ENCODE assay signal across 14 cellular contexts in genomic region chr16:85998868-85999729, GRCh38.
A peak's percentile ranks its signal among the peaks of the same experiment; 100 is the strongest.
DNase-seq lines count a peak whose midpoint lies in the region; TF ChIP-seq lines count a peak whose summit lies in the region.
"Had no signal": no experiment of that assay in that cellular context is flagged by ENCODE, and none has a peak within 500 bp of the region (broad histone marks: within the 10 kb centered on the region; RNA-seq: fewer than 3 reads in every experiment).

No MANE protein-coding gene starts in this region.

- H3K9me3 ChIP-seq in mammary epithelial cell (replicated peaks; ENCODE audit: insufficient read depth, low read length) (no peaks in the 10 kb centered on the region), suprapubic skin (no peaks in the 10 kb centered on the region)
- H3K9me3 ChIP-seq: BE2C, lower lobe of right lung had no signal

- no TSS peak for BruUV-seq in mammary epithelial cell (replicated peaks; lab: Mats Ljungman, UMichigan)
- BruUV-seq in MCF 10A (replicated peaks; lab: Mats Ljungman, UMichigan), result no TSS peak

- H3K4me3 ChIP-seq in mammary epithelial cell (replicated peaks in 1 of 3; ENCODE audit: insufficient read depth in 1 of 3, low read depth in 2 of 3, low read length in 3 of 3) (no peak overlapping the region), suprapubic skin (no peak overlapping the region)
- H3K4me3 ChIP-seq: lower lobe of right lung had no signal

- 75% methylated on average over 8 of the region's 8 CpGs for WGBS in mammary epithelial cell (ENCODE audit: low coverage, missing lambda C conversion rate)
- 68% methylated on average over 8 of the region's 8 CpGs for WGBS in suprapubic skin

- H3K36me3 Mint-ChIP-seq in MCF 10A (ENCODE audit: insufficient read depth, unreplicated experiment), result no peaks in the 10 kb centered on the region
- no peaks in the 10 kb centered on the region for H3K36me3 Mint-ChIP-seq in T-helper 1 cell treated with Interleukin-12 subunit alpha and Interleukin-12 subunit beta and Interleukin-4 antibody, amounts not matched to agents 30 μg/mL and 1 μg/mL, for 36 hours (ENCODE audit: low read depth)

- H3K79me2 ChIP-seq in mammary epithelial cell (ENCODE audit: insufficient read depth, low read length), result no peaks in the 10 kb centered on the region
- H3K79me2 ChIP-seq: parathyroid adenoma had no signal

- H2AFZ ChIP-seq in mammary epithelial cell (ENCODE audit: low read depth, low read length), result no peak overlapping the region
- H2AFZ ChIP-seq: parathyroid adenoma had no signal

- TF ChIP-seq EP300 in suprapubic skin (IDR thresholded peaks at IDR 0.05), result no peak

- H3K9me3 Mint-ChIP-seq in MCF 10A (ENCODE audit: unreplicated experiment), result no peaks in the 10 kb centered on the region
- H3K9me3 Mint-ChIP-seq in T-helper 1 cell treated with Interleukin-12 subunit alpha and Interleukin-12 subunit beta and Interleukin-4 antibody, amounts not matched to agents 30 μg/mL and 1 μg/mL, for 36 hours, result no peaks in the 10 kb centered on the region

- H4K20me1 ChIP-seq in mammary epithelial cell (ENCODE audit: insufficient read depth, low read length), result no peaks in the 10 kb centered on the region

- intact Hi-C loops in mammary epithelial cell (cut with micrococcal nuclease) (no loop called here), MCF 10A (cut with micrococcal nuclease) (no loop called here), head of caudate nucleus (cut with DNase I) (no loop called here), cardiac septum (cut with DNase I) (no loop called here)

- in situ Hi-C loops in mammary epithelial cell (cut with MboI; ENCODE audit: low sequenced_read_pairs in 2 of 2), result no loop called here

- TF ChIP-seq POLR2A in suprapubic skin (IDR thresholded peaks at IDR 0.05), result no peak

- no peak overlapping the region for H3K4me3 Mint-ChIP-seq in MCF 10A (ENCODE audit: unreplicated experiment)
- H3K4me3 Mint-ChIP-seq in T-helper 1 cell treated with Interleukin-12 subunit alpha and Interleukin-12 subunit beta and Interleukin-4 antibody, amounts not matched to agents 30 μg/mL and 1 μg/mL, for 36 hours, result peak overlapping the region; percentile 24

- peaks cover 58% of the 10 kb centered on the region for H3K27me3 Mint-ChIP-seq in MCF 10A (ENCODE audit: insufficient read depth, unreplicated experiment)
- H3K27me3 Mint-ChIP-seq in T-helper 1 cell treated with Interleukin-12 subunit alpha and Interleukin-12 subunit beta and Interleukin-4 antibody, amounts not matched to agents 30 μg/mL and 1 μg/mL, for 36 hours (ENCODE audit: low read depth), result no peaks in the 10 kb centered on the region

- H3K27me3 ChIP-seq in mammary epithelial cell (ENCODE audit: insufficient read depth, low read length) (peaks cover 2% of the 10 kb centered on the region), suprapubic skin (peaks cover 16% of the 10 kb centered on the region)

- POLR2A ChIA-PET in MCF 10A (lab: Yijun Ruan, JAX), result interaction anchor here (0.6 kb wide), 1 partner anchor 169 kb away, joined by 4 read pairs; no protein-coding TSS in a partner anchor

- DNase-seq in mammary epithelial cell (peak; percentile 8), MCF 10A (ENCODE audit: unreplicated experiment) (no peak), head of caudate nucleus (peak in 38 of 42 donors; percentile 26 to 88 (median 58)), suprapubic skin (ENCODE audit: low spot score in 2 of 2) (peak; percentile 16 to 18), retina (no peak), cardiac septum (ENCODE audit: low spot score) (no peak), kidney glomerular epithelial cell (lab: John Stamatoyannopoulos, UW) (no peak)
- DNase-seq: BE2C; brain microvascular endothelial cell; lower lobe of right lung; PC-3; stimulated activated CD4-positive, alpha-beta T cell treated with anti-CD3 and anti-CD28 coated beads, Interleukin-2, amount 100 ng/mL, for 48 hours had no signal

- no peak overlapping the region for H3K27ac Mint-ChIP-seq in MCF 10A (ENCODE audit: low read depth, unreplicated experiment)
- peak overlapping the region; percentile 3 for H3K27ac Mint-ChIP-seq in T-helper 1 cell treated with Interleukin-12 subunit alpha and Interleukin-12 subunit beta and Interleukin-4 antibody, amounts not matched to agents 30 μg/mL and 1 μg/mL, for 36 hours

- no peak for TF ChIP-seq CTCF in mammary epithelial cell (conservative IDR thresholded peaks at IDR 0.05 in 1 of 2, IDR thresholded peaks at IDR 0.05 in 1 of 2; ENCODE audit: extremely low read depth in 1 of 2, insufficient read depth in 1 of 2, low read depth in 1 of 2, low read length in 2 of 2)
- no peak for TF ChIP-seq CTCF in MCF 10A (IDR thresholded peaks at IDR 0.05; ENCODE audit: unreplicated experiment)
- TF ChIP-seq CTCF in suprapubic skin (IDR thresholded peaks at IDR 0.05), result no peak

- peaks cover 6% of the 10 kb centered on the region for H3K4me1 Mint-ChIP-seq in MCF 10A (ENCODE audit: insufficient read depth, unreplicated experiment)
- H3K4me1 Mint-ChIP-seq in T-helper 1 cell treated with Interleukin-12 subunit alpha and Interleukin-12 subunit beta and Interleukin-4 antibody, amounts not matched to agents 30 μg/mL and 1 μg/mL, for 36 hours (ENCODE audit: low read depth), result peaks cover 21% of the 10 kb centered on the region

- no peaks in the 10 kb centered on the region for H3K4me1 ChIP-seq in mammary epithelial cell (ENCODE audit: insufficient read depth, low read length)
- no peaks in the 10 kb centered on the region for H3K4me1 ChIP-seq in suprapubic skin
- H3K4me1 ChIP-seq: BE2C, parathyroid adenoma had no signal

- CTCF ChIA-PET in mammary epithelial cell (lab: Charles Lee; ENCODE audit: low non-redundant PET), result no interaction called here
- CTCF ChIA-PET in MCF 10A (lab: Yijun Ruan, JAX), result interaction anchor here (0.6 to 2.0 kb wide), 2 partner anchors 11 to 106 kb away, joined by 3 to 6 read pairs; no protein-coding TSS in a partner anchor

- H3K9ac ChIP-seq in mammary epithelial cell (ENCODE audit: insufficient read depth, low read length), result no peak overlapping the region
- H3K9ac ChIP-seq: parathyroid adenoma had no signal

- H3K27ac ChIP-seq in mammary epithelial cell (ENCODE audit: insufficient read depth, low read depth, low read length) (no peak overlapping the region), suprapubic skin (no peak overlapping the region)
- H3K27ac ChIP-seq: brain microvascular endothelial cell, lower lobe of right lung, parathyroid adenoma had no signal

- no peak overlapping the region for H3K4me2 ChIP-seq in mammary epithelial cell (ENCODE audit: insufficient read depth, low read depth, low read length)

- dilution Hi-C loops in mammary epithelial cell (cut with HindIII; ENCODE audit: low sequenced_read_pairs), result no loop called here

- H3K36me3 ChIP-seq in mammary epithelial cell (ENCODE audit: insufficient read depth, low read length), result no peaks in the 10 kb centered on the region
- no peaks in the 10 kb centered on the region for H3K36me3 ChIP-seq in suprapubic skin
- H3K36me3 ChIP-seq: BE2C, brain microvascular endothelial cell, lower lobe of right lung had no signal

Comparison
In these comparisons a context has a peak if more than half of its experiments do, and no peak if none do; other contexts are left out.
1. DNase-seq: peak in mammary epithelial cell (single experiment), head of caudate nucleus (38 of 42) and suprapubic skin (2 of 2); none in MCF 10A (single experiment), retina (single experiment), cardiac septum (single experiment) and kidney glomerular epithelial cell (single experiment).